Comparison of ENCODE assay signal across 20 cellular contexts in the genomic region with DNA sequence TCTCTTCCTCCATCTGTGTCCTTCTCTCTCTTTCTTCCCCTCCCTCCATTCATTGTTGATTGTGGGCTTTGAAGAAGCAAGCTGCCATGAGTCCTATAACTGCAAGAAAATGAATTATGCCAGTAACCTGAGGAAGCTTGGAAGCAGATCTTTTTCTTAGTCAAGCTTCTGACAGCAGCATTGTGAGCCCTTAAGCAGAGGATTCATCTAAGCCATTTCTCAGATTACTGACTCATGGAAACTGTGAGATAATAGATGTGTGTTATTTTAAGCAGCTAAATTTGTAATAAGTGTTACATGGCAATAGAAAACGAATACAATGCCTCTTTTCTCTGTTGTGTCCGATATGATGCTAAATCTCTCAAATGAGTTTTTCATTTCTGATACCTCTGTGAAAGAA.
DNase-seq lines count a peak whose midpoint lies in the region; ATAC-seq and TF ChIP-seq lines count a peak whose summit lies in the region.
"Had no signal": no experiment of that assay in that cellular context is flagged by ENCODE, and none has a peak within 500 bp of the region (broad histone marks: within the 10 kb centered on the region; RNA-seq: fewer than 3 reads in every experiment).

No MANE protein-coding gene starts in this region.

- peak overlapping the region; percentile 60 for H3K27ac ChIP-seq in cardiac muscle cell
- no peak overlapping the region for H3K27ac ChIP-seq in mesenchymal stem cell (ENCODE audit: low read length, poor library complexity, severe bottlenecking)
- H3K27ac ChIP-seq: BLaER1 treated with 17β-estradiol and CSF1 and Interleukin-3, amounts not matched to agents 10 nM and 100 nM; HL-60 had no signal

- H3K4me1 ChIP-seq in cardiac muscle cell (ENCODE audit: low read depth) (peaks cover 12% of the 10 kb centered on the region), mesenchymal stem cell (ENCODE audit: control insufficient read depth, insufficient read depth, low read depth, low read length) (no peaks in the 10 kb centered on the region)

- TF ChIP-seq CTCF in cardiac muscle cell (IDR thresholded peaks at IDR 0.05; ENCODE audit: low read depth, low read length) = no peak

- H3K9ac ChIP-seq in mesenchymal stem cell (ENCODE audit: low read length) = peak overlapping the region; percentile 47
- H3K9ac ChIP-seq: BLaER1 treated with 17β-estradiol and CSF1 and Interleukin-3, amounts not matched to agents 10 nM and 100 nM had no signal

- no CpG with 5 or more reads among the region's 2 CpGs for WGBS in mesenchymal stem cell

- H4K91ac ChIP-seq in mesenchymal stem cell (ENCODE audit: low read length) = no peak overlapping the region

- peak overlapping the region in 1 of 2 experiments; percentile 4 for H3K18ac ChIP-seq in mesenchymal stem cell (ENCODE audit: low read depth in 1 of 2, low read length in 2 of 2)

- H3K27me3 ChIP-seq in cardiac muscle cell (no peaks in the 10 kb centered on the region), mesenchymal stem cell (ENCODE audit: control insufficient read depth in 1 of 2, insufficient read depth in 1 of 2, low read length in 2 of 2) (no peaks in the 10 kb centered on the region)
- H3K27me3 ChIP-seq: BLaER1 treated with 17β-estradiol and CSF1 and Interleukin-3, amounts not matched to agents 10 nM and 100 nM; MG63 had no signal

- H2AK5ac ChIP-seq in mesenchymal stem cell (ENCODE audit: low read length, severe bottlenecking) = no peak overlapping the region

- no peak overlapping the region for H4K8ac ChIP-seq in mesenchymal stem cell (ENCODE audit: low read length)

- no peak overlapping the region for H2BK15ac ChIP-seq in mesenchymal stem cell (ENCODE audit: low read depth, poor library complexity, severe bottlenecking)

- no peak overlapping the region for H2BK12ac ChIP-seq in mesenchymal stem cell (ENCODE audit: low read length in 2 of 2)

- H3K36me3 ChIP-seq in cardiac muscle cell (no peaks in the 10 kb centered on the region), mesenchymal stem cell (ENCODE audit: control insufficient read depth in 1 of 2, insufficient read depth in 2 of 2, low read depth in 1 of 2, low read length in 2 of 2) (no peaks in the 10 kb centered on the region)
- H3K36me3 ChIP-seq: BLaER1 treated with 17β-estradiol and CSF1 and Interleukin-3, amounts not matched to agents 10 nM and 100 nM; MG63 had no signal

- peak in 1 of 2 donors; percentile 5 for DNase-seq in cardiac muscle cell (ENCODE audit: low read depth in 1 of 2, low spot score in 1 of 2)
- no peak for DNase-seq in Right ventricle myocardium inferior (ENCODE audit: missing footprints)
- peak; percentile 46 for DNase-seq in dedifferentiated amniotic fluid mesenchymal stem cell (ENCODE audit: extremely low spot score)
- DNase-seq in mesenchymal stem cell = peak; percentile 36
- DNase-seq in activated T-cell treated with anti-CD3 and anti-CD28 coated beads for 4 hours = no peak
- DNase-seq in anterior cingulate cortex (lab: John Stamatoyannopoulos, UW) = no peak
- DNase-seq: activated CD4-positive, alpha-beta T cell treated with anti-CD3 and anti-CD28 coated beads for 48 hours; activated CD8-positive, alpha-beta memory T cell treated with anti-CD3 and anti-CD28 coated beads, Interleukin-2, amount 10 ng/mL, durations not matched to agents 7 days and 5 days; left colon; MG63; NCI-H1436 treated with DMSO at 0.1 percent for 48 hours; NCI-H526 treated with DMSO at 0.1 percent for 48 hours; SHP77; stimulated activated CD4-positive, alpha-beta T cell treated with anti-CD3 and anti-CD28 coated beads, Interleukin-4, amount 100 ng/mL, for 24 hours; T-helper 1 cell had no signal

- H2BK5ac ChIP-seq in mesenchymal stem cell (ENCODE audit: low read depth, low read length, poor library complexity, severe bottlenecking) = no peak overlapping the region

- no peaks in the 10 kb centered on the region for H3K79me1 ChIP-seq in mesenchymal stem cell (replicated peaks; ENCODE audit: low read length, poor library complexity, severe bottlenecking)

- H2AFZ ChIP-seq in mesenchymal stem cell (ENCODE audit: low read depth, low read length) = no peak overlapping the region

- H2BK120ac ChIP-seq in mesenchymal stem cell (ENCODE audit: low read depth, low read length) = no peak overlapping the region

- H3K14ac ChIP-seq in mesenchymal stem cell (ENCODE audit: low read length in 2 of 2) = no peak overlapping the region

- no peak for ATAC-seq in Right ventricle myocardium inferior
- ATAC-seq in GM21526 (IDR thresholded peaks at IDR 0.05; ENCODE audit: low FRiP score, unreplicated experiment) = no peak
- no peak for ATAC-seq in HG03439 (IDR thresholded peaks at IDR 0.05; ENCODE audit: unreplicated experiment)
- ATAC-seq: activated CD8-positive, alpha-beta memory T cell treated with anti-CD3 and anti-CD28 coated beads, Interleukin-2, amount 10 ng/mL, durations not matched to agents 7 days and 5 days; activated T-helper 17 cell treated with anti-CD3 and anti-CD28 coated beads, Interleukin-2, amount 50 U/mL, for 72 hours; left colon had no signal

- H3K9me3 ChIP-seq in cardiac muscle cell (ENCODE audit: low read depth) = no peaks in the 10 kb centered on the region
- H3K9me3 ChIP-seq in mesenchymal stem cell (ENCODE audit: control insufficient read depth, low read length) = no peaks in the 10 kb centered on the region
- H3K9me3 ChIP-seq: BLaER1 treated with 17β-estradiol and CSF1 and Interleukin-3, amounts not matched to agents 10 nM and 100 nM; MG63 had no signal

- H3K23ac ChIP-seq in mesenchymal stem cell (ENCODE audit: low read length in 2 of 2) = no peak overlapping the region

- H3K4me3 ChIP-seq in cardiac muscle cell (no peak overlapping the region), mesenchymal stem cell (ENCODE audit: insufficient read depth in 1 of 2, low read depth in 1 of 2, low read length in 2 of 2) (no peak overlapping the region)
- H3K4me3 ChIP-seq: BLaER1 treated with 17β-estradiol and CSF1 and Interleukin-3, amounts not matched to agents 10 nM and 100 nM; MG63 had no signal

- no peak overlapping the region for H3K4ac ChIP-seq in mesenchymal stem cell (ENCODE audit: low read depth in 1 of 2, low read length in 2 of 2)

- intact Hi-C loops in Right ventricle myocardium inferior (cut with DNase I) = no loop called here

- H3K4me2 ChIP-seq in mesenchymal stem cell (ENCODE audit: low read length, poor library complexity, severe bottlenecking) = no peak overlapping the region
- H3K4me2 ChIP-seq: BLaER1 treated with 17β-estradiol and CSF1 and Interleukin-3, amounts not matched to agents 10 nM and 100 nM had no signal

Comparison
In these comparisons a context has a peak if more than half of its experiments do, and no peak if none do; other contexts are left out.
1. DNase-seq: peak in dedifferentiated amniotic fluid mesenchymal stem cell (single experiment) and mesenchymal stem cell (single experiment); none in Right ventricle myocardium inferior (single experiment), activated T-cell treated with anti-CD3 and anti-CD28 coated beads for 4 hours (single experiment) and anterior cingulate cortex (0 of 58).